Comparison of ENCODE assay signal across 19 cellular contexts in genomic region chr12:25843976-25844375, GRCh38.
"Had no signal": no experiment of that assay in that cellular context is flagged by ENCODE, and none has a peak within 500 bp of the region (broad histone marks: within the 10 kb centered on the region; RNA-seq: fewer than 3 reads in every experiment).

No MANE protein-coding gene starts in this region.

- H3K27ac Mint-ChIP-seq: activated naive CD4-positive, alpha-beta T cell treated with anti-CD3 and anti-CD28 coated beads, Interleukin-2, amount 50 U/mL, for 24 hours; stimulated activated naive B cell treated with anti-CD40 and anti-IgM and Interleukin-4, amounts not matched to agents 10 μg/mL and 1 μg/mL and 100 μg/mL, for 72 hours; WTC11 had no signal

- H3K36me3 ChIP-seq: ascending aorta, brain microvascular endothelial cell, neutrophil, ovary, prostate gland, uterus had no signal

- H3K4me3 Mint-ChIP-seq: activated naive CD4-positive, alpha-beta T cell treated with anti-CD3 and anti-CD28 coated beads, Interleukin-2, amount 50 U/mL, for 24 hours; nephron; stimulated activated naive B cell treated with anti-CD40 and anti-IgM and Interleukin-4, amounts not matched to agents 10 μg/mL and 1 μg/mL and 100 μg/mL, for 72 hours; WTC11 had no signal

- H3K27ac ChIP-seq: ascending aorta, brain microvascular endothelial cell, hepatocyte, neutrophil, ovary, prostate gland, uterus had no signal

- H3K4me2 ChIP-seq: hepatocyte had no signal

- H3K27me3 Mint-ChIP-seq: stimulated activated naive B cell treated with anti-CD40 and anti-IgM and Interleukin-4, amounts not matched to agents 10 μg/mL and 1 μg/mL and 100 μg/mL, for 72 hours had no signal

- H3K27me3 ChIP-seq: ascending aorta, brain microvascular endothelial cell, hepatocyte, neutrophil, ovary, uterus had no signal

- H3K36me3 Mint-ChIP-seq: activated naive CD4-positive, alpha-beta T cell treated with anti-CD3 and anti-CD28 coated beads, Interleukin-2, amount 50 U/mL, for 24 hours; stimulated activated naive B cell treated with anti-CD40 and anti-IgM and Interleukin-4, amounts not matched to agents 10 μg/mL and 1 μg/mL and 100 μg/mL, for 72 hours; WTC11 had no signal

- H3K4me1 Mint-ChIP-seq: nephron; stimulated activated naive B cell treated with anti-CD40 and anti-IgM and Interleukin-4, amounts not matched to agents 10 μg/mL and 1 μg/mL and 100 μg/mL, for 72 hours had no signal

- H3K4me1 ChIP-seq: ascending aorta, prostate gland, uterus had no signal

- H3K9me3 ChIP-seq: ascending aorta, neutrophil, ovary, prostate gland, uterus had no signal

- H3K4me3 ChIP-seq: ascending aorta, hepatocyte, ovary, prostate gland, uterus had no signal

- H2AFZ ChIP-seq: hepatocyte had no signal

- H3K9me3 Mint-ChIP-seq: activated naive CD4-positive, alpha-beta T cell treated with anti-CD3 and anti-CD28 coated beads, Interleukin-2, amount 50 U/mL, for 24 hours; nephron; stimulated activated naive B cell treated with anti-CD40 and anti-IgM and Interleukin-4, amounts not matched to agents 10 μg/mL and 1 μg/mL and 100 μg/mL, for 72 hours; WTC11 had no signal

- DNase-seq: activated gamma-delta T cell treated with Interleukin-2 at 50 U/mL for 16 hours; activated T-cell treated with anti-CD3 and anti-CD28 coated beads, Interleukin-2, amount 50 U/mL, for 1 hour; brain microvascular endothelial cell; caudate nucleus; foreskin melanocyte; kidney glomerular epithelial cell; ovary; stimulated activated CD4-positive, alpha-beta T cell treated with anti-CD3 and anti-CD28 coated beads, Interleukin-2, amount 100 ng/mL, for 48 hours; stimulated activated CD8-positive, alpha-beta memory T cell treated with anti-CD3 and anti-CD28 coated beads, Interleukin-4, amount 100 ng/mL, for 48 hours; stimulated activated naive B cell treated with anti-CD40 and anti-IgM and Interleukin-4, amounts not matched to agents 10 μg/mL and 1 μg/mL and 100 μg/mL, for 72 hours; trophoblast cell; uterus had no signal

- H3K79me2 ChIP-seq: hepatocyte had no signal
